ENCODE assay signal across 8 cellular contexts in the genomic region with DNA sequence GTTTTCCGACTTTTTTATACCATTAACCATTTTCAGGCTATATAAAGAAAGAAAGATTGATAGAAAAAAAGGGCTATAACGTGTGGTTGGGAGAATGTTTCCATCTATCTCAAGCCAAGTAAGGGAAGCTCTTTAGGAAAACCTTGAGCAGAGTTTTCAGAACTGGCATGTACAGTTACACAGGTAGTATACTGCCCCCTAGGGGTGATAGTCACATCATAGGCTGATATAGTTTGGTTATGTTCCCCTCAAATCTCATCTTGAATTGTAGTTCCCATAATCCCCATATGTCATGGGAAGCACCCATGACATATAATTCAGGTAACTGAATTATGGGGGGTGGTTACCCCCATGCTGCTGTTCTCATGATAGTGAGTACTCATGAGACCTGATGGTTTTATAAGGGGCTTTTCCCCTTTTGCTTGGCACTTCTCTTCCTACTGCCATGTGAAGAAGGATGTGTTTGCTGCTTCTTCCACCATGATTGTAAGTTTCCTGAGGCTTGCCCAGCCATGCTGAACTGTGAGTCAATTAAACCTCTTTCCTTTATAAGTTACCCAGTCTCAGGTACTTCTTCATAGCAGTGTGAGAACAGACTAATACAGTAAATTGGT.
DNase-seq lines count a peak whose midpoint lies in the region; ATAC-seq and TF ChIP-seq lines count a peak whose summit lies in the region.

No MANE protein-coding gene starts in this region.

- H3K4me1 ChIP-seq in thoracic aorta (ENCODE audit: control insufficient read depth in 1 of 2, low read depth in 2 of 2): no peaks in the 10 kb centered on the region

- no peaks in the 10 kb centered on the region for H3K9me3 ChIP-seq in thoracic aorta

- H3K27ac Mint-ChIP-seq in activated naive CD4-positive, alpha-beta T cell treated with anti-CD3 and anti-CD28 coated beads, Interleukin-2, amount 10 ng/mL, durations not matched to agents 7 days and 5 days: peak overlapping the region; percentile 43

- ATAC-seq in GM19455 (IDR thresholded peaks at IDR 0.05; ENCODE audit: unreplicated experiment): peak; percentile 79
- peak; percentile 91 for ATAC-seq in HG03460 (IDR thresholded peaks at IDR 0.05; ENCODE audit: unreplicated experiment)
- no peak for ATAC-seq in thoracic aorta (ENCODE audit: insufficient number of reproducible peaks, low FRiP score, low read depth)

- H3K36me3 Mint-ChIP-seq in activated naive CD4-positive, alpha-beta T cell treated with anti-CD3 and anti-CD28 coated beads, Interleukin-2, amount 10 ng/mL, durations not matched to agents 7 days and 5 days: no peaks in the 10 kb centered on the region

- H3K27ac ChIP-seq in thoracic aorta: no peak overlapping the region

- DNase-seq in activated naive CD4-positive, alpha-beta T cell treated with anti-CD3 and anti-CD28 coated beads, Interleukin-2, amount 10 ng/mL, durations not matched to agents 7 days and 5 days: peak; percentile 37
- DNase-seq in activated naive CD4-positive, alpha-beta T cell treated with Interleukin-2 at 50 U/mL for 16 hours: no peak
- DNase-seq in SKM-1 treated with dmso at 0.1 percent for 144 hours (lab: John Stamatoyannopoulos, UW; ENCODE audit: unreplicated experiment): peak; percentile 51
- peak; percentile 24 for DNase-seq in globus pallidus (ENCODE audit: low spot score)
- DNase-seq in thoracic aorta (ENCODE audit: low spot score): no peak
- DNase-seq in effector CD8-positive, alpha-beta T cell (lab: John Stamatoyannopoulos, UW): no peak

- H3K4me3 ChIP-seq in thoracic aorta: no peak overlapping the region

- H3K4me1 Mint-ChIP-seq in activated naive CD4-positive, alpha-beta T cell treated with anti-CD3 and anti-CD28 coated beads, Interleukin-2, amount 10 ng/mL, durations not matched to agents 7 days and 5 days: no peaks in the 10 kb centered on the region

- TF ChIP-seq CTCF in thoracic aorta (IDR thresholded peaks at IDR 0.05): peak; percentile 25

- no peaks in the 10 kb centered on the region for H3K9me3 Mint-ChIP-seq in activated naive CD4-positive, alpha-beta T cell treated with anti-CD3 and anti-CD28 coated beads, Interleukin-2, amount 10 ng/mL, durations not matched to agents 7 days and 5 days

- no peaks in the 10 kb centered on the region for H3K27me3 Mint-ChIP-seq in activated naive CD4-positive, alpha-beta T cell treated with anti-CD3 and anti-CD28 coated beads, Interleukin-2, amount 10 ng/mL, durations not matched to agents 7 days and 5 days

- CTCF ChIA-PET in activated naive CD4-positive, alpha-beta T cell treated with anti-CD3 and anti-CD28 coated beads, Interleukin-2, amount 10 ng/mL, durations not matched to agents 7 days and 5 days (lab: Charles Lee): interaction anchor here (0.6 to 4.1 kb wide), 7 partner anchors 12 to 131 kb away, joined by 3 to 25 read pairs (median 3); no protein-coding TSS in a partner anchor

- no peaks in the 10 kb centered on the region for H3K27me3 ChIP-seq in thoracic aorta (replicated peaks; ENCODE audit: insufficient read depth)

- no peak overlapping the region for H3K4me3 Mint-ChIP-seq in activated naive CD4-positive, alpha-beta T cell treated with anti-CD3 and anti-CD28 coated beads, Interleukin-2, amount 10 ng/mL, durations not matched to agents 7 days and 5 days

- no peaks in the 10 kb centered on the region for H3K36me3 ChIP-seq in thoracic aorta

Comparison
In these comparisons a context has a peak if more than half of its experiments do, and no peak if none do; other contexts are left out.
1. DNase-seq: peak in activated naive CD4-positive, alpha-beta T cell treated with anti-CD3 and anti-CD28 coated beads, Interleukin-2, amount 10 ng/mL, durations not matched to agents 7 days and 5 days (single experiment), SKM-1 treated with dmso at 0.1 percent for 144 hours (single experiment) and globus pallidus (single experiment); none in activated naive CD4-positive, alpha-beta T cell treated with Interleukin-2 at 50 U/mL for 16 hours (single experiment), thoracic aorta (single experiment) and effector CD8-positive, alpha-beta T cell (single experiment).